Comparison of ENCODE assay signal across 15 cellular contexts in genomic region chr22:37965940-37966664, GRCh38. TPM values are rescaled to one million over a fixed set of nuclear protein-coding genes. Genes with fewer than 3 reads are reported as not detected.
DNase-seq lines count a peak whose midpoint lies in the region; TF ChIP-seq lines count a peak whose summit lies in the region.
"Had no signal": no experiment of that assay in that cellular context is flagged by ENCODE, and none has a peak within 500 bp of the region (broad histone marks: within the 10 kb centered on the region; RNA-seq: fewer than 3 reads in every experiment).

No MANE protein-coding gene starts in this region.

- H3K27ac Mint-ChIP-seq in neural crest cell (ENCODE audit: unreplicated experiment), result no peak overlapping the region
- H3K27ac Mint-ChIP-seq: activated naive CD4-positive, alpha-beta T cell treated with anti-CD3 and anti-CD28 coated beads for 36 hours; CD4-positive, CD25-positive, alpha-beta regulatory T cell; natural killer cell had no signal

- peak overlapping the region; percentile 92 for H3K4me3 Mint-ChIP-seq in neural crest cell
- H3K4me3 Mint-ChIP-seq: activated naive CD4-positive, alpha-beta T cell treated with anti-CD3 and anti-CD28 coated beads for 36 hours; CD4-positive, CD25-positive, alpha-beta regulatory T cell; natural killer cell had no signal

- H3K36me3 ChIP-seq in HAP-1 (replicated peaks), result peaks cover 66% of the 10 kb centered on the region
- peaks cover 42% of the 10 kb centered on the region for H3K36me3 ChIP-seq in WERI-Rb-1
- H3K36me3 ChIP-seq: uterus had no signal

- H3K9me3 ChIP-seq in HAP-1, result no peaks in the 10 kb centered on the region
- H3K9me3 ChIP-seq in WERI-Rb-1 (ENCODE audit: severe bottlenecking), result no peaks in the 10 kb centered on the region
- H3K9me3 ChIP-seq: lower lobe of right lung, uterus had no signal

- no peak overlapping the region for H3K27ac ChIP-seq in WERI-Rb-1
- H3K27ac ChIP-seq: lower lobe of right lung, uterus had no signal

- H3K27me3 ChIP-seq in HAP-1 (ENCODE audit: low read depth) (no peaks in the 10 kb centered on the region), WERI-Rb-1 (ENCODE audit: insufficient read depth, low read depth, severe bottlenecking) (no peaks in the 10 kb centered on the region)
- H3K27me3 ChIP-seq: uterus had no signal

- peaks cover 42% of the 10 kb centered on the region for H3K27me3 Mint-ChIP-seq in neural crest cell (ENCODE audit: low read depth)
- H3K27me3 Mint-ChIP-seq: CD4-positive, CD25-positive, alpha-beta regulatory T cell had no signal

- TF ChIP-seq CTCF in astrocyte of the spinal cord (IDR thresholded peaks at IDR 0.05; ENCODE audit: low read depth, low read length), result no peak
- no peak for TF ChIP-seq CTCF in fibroblast of the aortic adventitia (IDR thresholded peaks at IDR 0.05; ENCODE audit: insufficient read depth, low read length)
- TF ChIP-seq CTCF in neural crest cell (conservative IDR thresholded peaks at IDR 0.05), result no peak
- TF ChIP-seq CTCF in WERI-Rb-1 (IDR thresholded peaks at IDR 0.05; ENCODE audit: low read depth, low read length), result no peak

- peaks cover 50% of the 10 kb centered on the region for H3K4me1 Mint-ChIP-seq in neural crest cell

- CTCF ChIA-PET in HEK293T (lab: Yijun Ruan, JAX), result interaction anchor here (0.7 to 2.3 kb wide), 4 partner anchors 8 to 148 kb away, joined by 3 to 21 read pairs (median 4); partner anchors contain the start of genes C22orf23 and POLR2F

- H3K4me3 ChIP-seq in astrocyte of the spinal cord (ENCODE audit: low read depth, low read length) (no peak overlapping the region), fibroblast of the aortic adventitia (ENCODE audit: low read depth, low read length) (no peak overlapping the region), HAP-1 (no peak overlapping the region), WERI-Rb-1 (ENCODE audit: low read depth, low read length) (no peak overlapping the region)
- H3K4me3 ChIP-seq: lower lobe of right lung, uterus had no signal

- DNase-seq in EH (ENCODE audit: low read depth) (peak; percentile 51), astrocyte of the spinal cord (ENCODE audit: low read depth, low spot score) (peak; percentile 49), fibroblast of the aortic adventitia (ENCODE audit: low read depth) (peak; percentile 11), neural crest cell (ENCODE audit: low read depth, low spot score) (no peak), HAP-1 (ENCODE audit: low spot score in 2 of 2) (no peak), WERI-Rb-1 (no peak), DMS53 (lab: John Stamatoyannopoulos, UW) (no peak), HEK293T (ENCODE audit: extremely low spot score) (no peak)
- DNase-seq: activated naive CD4-positive, alpha-beta T cell treated with anti-CD3 and anti-CD28 coated beads for 36 hours; H7; lower lobe of right lung; natural killer cell; NCI-H1417 treated with DMSO at 0.1 percent for 48 hours; uterus had no signal

- peaks cover 37% of the 10 kb centered on the region for H3K36me3 Mint-ChIP-seq in neural crest cell (ENCODE audit: low read depth)

- POLR2A ChIA-PET in HEK293T (lab: Yijun Ruan, JAX), result interaction anchor here (0.6 to 2.2 kb wide), 2 partner anchors 13 to 60 kb away, joined by 3 to 6 read pairs; partner anchors contain the start of genes C22orf23, MICALL1 and POLR2F

- H3K9me3 Mint-ChIP-seq in neural crest cell, result no peaks in the 10 kb centered on the region
- H3K9me3 Mint-ChIP-seq: activated naive CD4-positive, alpha-beta T cell treated with anti-CD3 and anti-CD28 coated beads for 36 hours; CD4-positive, CD25-positive, alpha-beta regulatory T cell; natural killer cell had no signal

- H3K4me1 ChIP-seq in HAP-1, result no peaks in the 10 kb centered on the region
- H3K4me1 ChIP-seq: lower lobe of right lung, uterus had no signal

- in situ Hi-C loops in astrocyte of the spinal cord (cut with HindIII; ENCODE audit: low sequenced_read_pairs), result no loop called here
- in situ Hi-C loops in HAP-1 (cut with MboI; ENCODE audit: low sequenced_read_pairs), result no loop called here

TF ChIP-seq in HEK293T, 16 proteins besides CTCF, POLR2A, EP300 and RAD21:
- no peak for TF ChIP-seq LEF1 (IDR thresholded peaks at IDR 0.05; ENCODE audit: borderline replicate concordance)
- no peak for TF ChIP-seq FOXA1 (IDR thresholded peaks at IDR 0.05)
- TF ChIP-seq FOXK2 (IDR thresholded peaks at IDR 0.05), result no peak
- TF ChIP-seq ZNF384 (IDR thresholded peaks at IDR 0.05), result no peak
- no peak for TF ChIP-seq PKNOX1 (IDR thresholded peaks at IDR 0.05)
- no peak for TF ChIP-seq ELF4 (IDR thresholded peaks at IDR 0.05)
- no peak for TF ChIP-seq CTBP1 (IDR thresholded peaks at IDR 0.05; ENCODE audit: borderline replicate concordance)
- TF ChIP-seq SP1 (IDR thresholded peaks at IDR 0.05), result no peak
- no peak for TF ChIP-seq TARDBP (IDR thresholded peaks at IDR 0.05)
- TF ChIP-seq L3MBTL2 (conservative IDR thresholded peaks at IDR 0.05), result no peak
- TF ChIP-seq BHLHE40 (IDR thresholded peaks at IDR 0.05; ENCODE audit: borderline replicate concordance), result no peak
- no peak for TF ChIP-seq NFRKB (IDR thresholded peaks at IDR 0.05)
- no peak for TF ChIP-seq SUZ12 (IDR thresholded peaks at IDR 0.05)
- no peak for TF ChIP-seq FOXM1 (IDR thresholded peaks at IDR 0.05; ENCODE audit: borderline replicate concordance)
- TF ChIP-seq HDGF (IDR thresholded peaks at IDR 0.05; ENCODE audit: borderline replicate concordance), result no peak
- TF ChIP-seq ARNT (IDR thresholded peaks at IDR 0.05), result no peak

RNA-seq across cellular contexts. Expression of gene POLR2F, which starts 12.6 kb away (rescaled TPM):
- total RNA-seq in fibroblast of the aortic adventitia (ENCODE audit: low replicate concordance), result 18.3 and 112 TPM in 2 replicates
- 137 and 143 TPM in 2 replicates for total RNA-seq in neural crest cell

RNA-seq across cellular contexts. Expression of gene C22orf23, which starts 12.7 kb away (rescaled TPM):
- total RNA-seq in fibroblast of the aortic adventitia (ENCODE audit: low replicate concordance) (0.54 TPM in 1 of 2 replicates, not detected in the other), neural crest cell (0.79 and 1.5 TPM in 2 replicates)
- total RNA-seq: activated naive CD4-positive, alpha-beta T cell treated with anti-CD3 and anti-CD28 coated beads for 36 hours; CD4-positive, CD25-positive, alpha-beta regulatory T cell; natural killer cell had no signal

RNA-seq across cellular contexts. Expression of gene SOX10, which starts 18.3 kb away (rescaled TPM):
- not detected in 2 replicates for total RNA-seq in fibroblast of the aortic adventitia (ENCODE audit: low replicate concordance)
- 279 and 293 TPM in 2 replicates for total RNA-seq in neural crest cell
- total RNA-seq: activated naive CD4-positive, alpha-beta T cell treated with anti-CD3 and anti-CD28 coated beads for 36 hours; CD4-positive, CD25-positive, alpha-beta regulatory T cell; lower lobe of right lung; natural killer cell had no signal

Comparison
In these comparisons a context has a peak if more than half of its experiments do, and no peak if none do; other contexts are left out.
1. DNase-seq: peak in EH (single experiment), astrocyte of the spinal cord (single experiment) and fibroblast of the aortic adventitia (single experiment); none in neural crest cell (single experiment), HAP-1 (0 of 2), WERI-Rb-1 (single experiment), DMS53 (single experiment) and HEK293T (single experiment).
2. RNA of gene SOX10, which starts 18.3 kb away (total RNA-seq): 279 to 293 TPM in neural crest cell; not detected in fibroblast of the aortic adventitia; every median in the first group is over 100 times any median in the second.